ENCODE assay signal across 1 cellular context in genomic region chr6:117346142-117346930, GRCh38.
TF ChIP-seq lines count a peak whose summit lies in the region.

No MANE protein-coding gene starts in this region.

TF ChIP-seq in GM23338, 12 proteins besides CTCF, POLR2A, EP300 and RAD21 (continued from another document):
- TF ChIP-seq ETS1 (IDR thresholded peaks at IDR 0.05) (no peak), STAT1 (IDR thresholded peaks at IDR 0.05; ENCODE audit: unreplicated experiment) (no peak), EZH2phosphoT487 (IDR thresholded peaks at IDR 0.05; ENCODE audit: unreplicated experiment) (no peak), REST (IDR thresholded peaks at IDR 0.05; ENCODE audit: unreplicated experiment) (no peak), POLR2AphosphoS5 (IDR thresholded peaks at IDR 0.05; ENCODE audit: low read depth) (no peak), JUNB (IDR thresholded peaks at IDR 0.05; ENCODE audit: unreplicated experiment) (no peak), ZNF331 (CRISPR knock-in tag; IDR thresholded peaks at IDR 0.05; ENCODE audit: low read depth) (no peak), EZH2 (IDR thresholded peaks at IDR 0.05; ENCODE audit: low read depth, unreplicated experiment) (no peak), CREB1 (CRISPR knock-in tag; IDR thresholded peaks at IDR 0.05; ENCODE audit: low read depth) (no peak)
